9 cellular contexts compared by ENCODE assay signal in genomic region chr1:174005032-174005431, GRCh38. TPM values are rescaled to one million over a fixed set of nuclear protein-coding genes. Genes with fewer than 3 reads are reported as not detected.
DNase-seq lines count a peak whose midpoint lies in the region; ATAC-seq and TF ChIP-seq lines count a peak whose summit lies in the region.
"Had no signal": no experiment of that assay in that cellular context is flagged by ENCODE, and none has a peak within 500 bp of the region (broad histone marks: within the 10 kb centered on the region; RNA-seq: fewer than 3 reads in every experiment).

No MANE protein-coding gene starts in this region.

- dilution Hi-C loops in mammary epithelial cell (cut with HindIII; ENCODE audit: low sequenced_read_pairs): no loop called here

- no peak overlapping the region for H3K9ac ChIP-seq in mammary epithelial cell (ENCODE audit: insufficient read depth, low read length)
- H3K9ac ChIP-seq in SK-N-SH: no peak overlapping the region

- no peak overlapping the region for H2AFZ ChIP-seq in mammary epithelial cell (ENCODE audit: low read depth, low read length)
- H2AFZ ChIP-seq in SK-N-SH (ENCODE audit: low read depth): no peak overlapping the region

- intact Hi-C loops in mammary epithelial cell (cut with micrococcal nuclease): no loop called here
- intact Hi-C loops in MCF 10A (cut with micrococcal nuclease): no loop called here
- intact Hi-C loops in aorta (cut with DNase I): loop anchor here (10.0 kb wide), 2 partner anchors 70 to 210 kb away; no protein-coding TSS in a partner anchor
- intact Hi-C loops in vagina (cut with DNase I): loop anchor here (5.0 kb wide), 1 partner anchor 1077 kb away; no protein-coding TSS in a partner anchor

- no peaks in the 10 kb centered on the region for H3K9me2 ChIP-seq in SK-N-SH

- BruUV-seq in mammary epithelial cell (replicated peaks; lab: Mats Ljungman, UMichigan) (no TSS peak), MCF 10A (replicated peaks; lab: Mats Ljungman, UMichigan) (no TSS peak)

- H3K79me2 ChIP-seq in mammary epithelial cell (ENCODE audit: insufficient read depth, low read length) (peaks cover 91% of the 10 kb centered on the region), SK-N-SH (ENCODE audit: insufficient read depth) (peaks cover 97% of the 10 kb centered on the region)

- POLR2A ChIA-PET in MCF 10A (lab: Yijun Ruan, JAX) (interaction anchor here (0.6 to 1.7 kb wide), 7 partner anchors 9 to 213 kb away, joined by 3 to 6 read pairs (median 3); partner anchors contain the start of gene ZBTB37), SK-N-SH (lab: Yijun Ruan, JAX) (interaction anchor here (1.0 to 1.4 kb wide), 2 partner anchors 18 to 137 kb away, joined by 3 to 6 read pairs; partner anchors contain the start of genes RC3H1 and ZBTB37)

- peaks cover 22% of the 10 kb centered on the region for H3F3A ChIP-seq in SK-N-SH (replicated peaks; ENCODE audit: insufficient read depth)

- H4K20me1 ChIP-seq in mammary epithelial cell (ENCODE audit: insufficient read depth, low read length) (peaks cover 2% of the 10 kb centered on the region), SK-N-SH (ENCODE audit: insufficient read depth) (peaks cover 73% of the 10 kb centered on the region)

- ATAC-seq in HG03064 (IDR thresholded peaks at IDR 0.05; ENCODE audit: low read depth, unreplicated experiment) (peak; percentile 92), aorta (ENCODE audit: low FRiP score) (peak; percentile 33), omental fat pad (ENCODE audit: low FRiP score) (no peak)

- no peak for TF ChIP-seq CTCF in mammary epithelial cell (conservative IDR thresholded peaks at IDR 0.05 in 1 of 2, IDR thresholded peaks at IDR 0.05 in 1 of 2; ENCODE audit: extremely low read depth in 1 of 2, insufficient read depth in 1 of 2, low read depth in 1 of 2, low read length in 2 of 2)
- no peak for TF ChIP-seq CTCF in MCF 10A (IDR thresholded peaks at IDR 0.05; ENCODE audit: unreplicated experiment)
- no peak for TF ChIP-seq CTCF in SK-N-SH (IDR thresholded peaks at IDR 0.05)
- TF ChIP-seq CTCF in vagina (IDR thresholded peaks at IDR 0.05): no peak
- no peak for TF ChIP-seq CTCF in omental fat pad (IDR thresholded peaks at IDR 0.05)

- H3K27me3 ChIP-seq in mammary epithelial cell (ENCODE audit: insufficient read depth, low read length): no peaks in the 10 kb centered on the region
- no peaks in the 10 kb centered on the region for H3K27me3 ChIP-seq in SK-N-SH (ENCODE audit: insufficient read depth)
- no peaks in the 10 kb centered on the region for H3K27me3 ChIP-seq in aorta (ENCODE audit: control insufficient read depth in 1 of 2, insufficient read depth in 2 of 2, low read length in 1 of 2)
- H3K27me3 ChIP-seq in vagina: no peaks in the 10 kb centered on the region
- H3K27me3 ChIP-seq: tibial nerve had no signal

- H3K4me2 ChIP-seq in mammary epithelial cell (ENCODE audit: insufficient read depth, low read depth, low read length): no peak overlapping the region
- H3K4me2 ChIP-seq in SK-N-SH: no peak overlapping the region

- no peaks in the 10 kb centered on the region for H3K9me3 Mint-ChIP-seq in MCF 10A (ENCODE audit: unreplicated experiment)

- H3K27ac Mint-ChIP-seq in MCF 10A (ENCODE audit: low read depth, unreplicated experiment): no peak overlapping the region

- H3K4me3 Mint-ChIP-seq in MCF 10A (ENCODE audit: unreplicated experiment): no peak overlapping the region

- H3K27ac ChIP-seq in mammary epithelial cell (ENCODE audit: insufficient read depth, low read depth, low read length) (no peak overlapping the region), SK-N-SH (ENCODE audit: low read depth in 2 of 2, low read length in 1 of 2) (peak overlapping the region in 1 of 2 experiments; percentile 35; a peak in 2 of 4 replicates), aorta (ENCODE audit: low read depth in 1 of 2, low read length in 2 of 2) (no peak overlapping the region), vagina (no peak overlapping the region)

- TF ChIP-seq RAD21 in SK-N-SH (IDR thresholded peaks at IDR 0.05; ENCODE audit: low read length): no peak

- H3K4me1 Mint-ChIP-seq in MCF 10A (ENCODE audit: insufficient read depth, unreplicated experiment): peaks cover 22% of the 10 kb centered on the region

- no peaks in the 10 kb centered on the region for H3K9me3 ChIP-seq in mammary epithelial cell (replicated peaks; ENCODE audit: insufficient read depth, low read length)
- no peaks in the 10 kb centered on the region for H3K9me3 ChIP-seq in SK-N-SH
- no peaks in the 10 kb centered on the region for H3K9me3 ChIP-seq in aorta (ENCODE audit: control insufficient read depth, low read length)
- H3K9me3 ChIP-seq in vagina: no peaks in the 10 kb centered on the region
- H3K9me3 ChIP-seq: tibial nerve had no signal

- no peak for TF ChIP-seq EP300 in SK-N-SH (IDR thresholded peaks at IDR 0.05; ENCODE audit: borderline replicate concordance in 1 of 2, low read depth in 1 of 2, low read length in 1 of 2)

- WGBS in mammary epithelial cell (ENCODE audit: low coverage, missing lambda C conversion rate): 40% methylated on average over 2 of the region's 2 CpGs
- WGBS in SK-N-SH (ENCODE audit: low lambda C conversion rate): 37% methylated on average over 2 of the region's 2 CpGs
- 4 to 6% methylated on average over 2 of the region's 2 CpGs for WGBS in aorta, 2 donors

- peak; percentile 18 for DNase-seq in mammary epithelial cell
- DNase-seq in MCF 10A (ENCODE audit: unreplicated experiment): no peak
- DNase-seq in SK-N-SH: peak; percentile 47
- no peak for DNase-seq in aorta
- DNase-seq in vagina (ENCODE audit: extremely low spot score in 2 of 2): no peak
- no peak for DNase-seq in NCI-H2029 treated with DMSO at 0.1 percent for 48 hours (lab: John Stamatoyannopoulos, UW)
- DNase-seq in omental fat pad (ENCODE audit: low spot score): no peak

- H3K4me1 ChIP-seq in mammary epithelial cell (ENCODE audit: insufficient read depth, low read length) (peaks cover 9% of the 10 kb centered on the region), SK-N-SH (ENCODE audit: control insufficient read depth in 1 of 2, insufficient read depth in 2 of 2, low read depth in 1 of 2, low read length in 1 of 2) (peaks cover 6 to 19% of the 10 kb centered on the region in 2 experiments; a peak in 3 of 4 replicates), aorta (ENCODE audit: control insufficient read depth in 1 of 2, insufficient read depth in 2 of 2, low read length in 2 of 2) (peaks cover 0 to 1% of the 10 kb centered on the region in 2 donors), vagina (peaks cover 83% of the 10 kb centered on the region)

- H3K36me3 Mint-ChIP-seq in MCF 10A (ENCODE audit: insufficient read depth, unreplicated experiment): peaks cover under 1% of the 10 kb centered on the region

- CTCF ChIA-PET in mammary epithelial cell (lab: Charles Lee; ENCODE audit: low non-redundant PET) (no interaction called here), MCF 10A (lab: Yijun Ruan, JAX) (interaction anchor here (0.5 to 1.3 kb wide), 11 partner anchors 10 to 1306 kb away, joined by 3 to 6 read pairs (median 3); no protein-coding TSS in a partner anchor), SK-N-SH (lab: Yijun Ruan, JAX) (interaction anchor here (1.0 kb wide), 1 partner anchor 9 kb away, joined by 3 read pairs; no protein-coding TSS in a partner anchor)

- H3K4me3 ChIP-seq in mammary epithelial cell (replicated peaks in 1 of 3; ENCODE audit: insufficient read depth in 1 of 3, low read depth in 2 of 3, low read length in 3 of 3) (no peak overlapping the region), SK-N-SH (ENCODE audit: low read depth in 2 of 2, low read length in 1 of 2) (no peak overlapping the region), aorta (ENCODE audit: low read length in 2 of 2) (no peak overlapping the region), vagina (no peak overlapping the region)
- H3K4me3 ChIP-seq: tibial nerve had no signal

- in situ Hi-C loops in mammary epithelial cell (cut with MboI; ENCODE audit: low sequenced_read_pairs in 2 of 2): no loop called here

- H3K27me3 Mint-ChIP-seq in MCF 10A (ENCODE audit: insufficient read depth, unreplicated experiment): no peaks in the 10 kb centered on the region

- peaks cover 2% of the 10 kb centered on the region for H3K36me3 ChIP-seq in mammary epithelial cell (ENCODE audit: insufficient read depth, low read length)
- peaks cover 0 to 3% of the 10 kb centered on the region in 2 experiments for H3K36me3 ChIP-seq in SK-N-SH (replicated peaks in 1 of 2; ENCODE audit: control insufficient read depth in 1 of 2, insufficient read depth in 2 of 2, low read length in 1 of 2)
- peaks cover 0 to 2% of the 10 kb centered on the region in 2 donors for H3K36me3 ChIP-seq in aorta (ENCODE audit: control insufficient read depth in 1 of 2, insufficient read depth in 2 of 2, low read length in 1 of 2)
- no peaks in the 10 kb centered on the region for H3K36me3 ChIP-seq in vagina
- H3K36me3 ChIP-seq: tibial nerve had no signal

- TF ChIP-seq POLR2A in vagina (IDR thresholded peaks at IDR 0.05): no peak

TF ChIP-seq in SK-N-SH, 30 proteins besides CTCF, POLR2A, EP300 and RAD21 (continues in another document):
- TF ChIP-seq SIN3A (IDR thresholded peaks at IDR 0.05; ENCODE audit: borderline replicate concordance, low read depth, low read length) (no peak), MAX (IDR thresholded peaks at IDR 0.05; ENCODE audit: low read depth) (no peak), MEF2A (IDR thresholded peaks at IDR 0.05; ENCODE audit: borderline replicate concordance, low read depth) (no peak), TCF12 (IDR thresholded peaks at IDR 0.05) (no peak)

RNA-seq across cellular contexts. Expression of gene RC3H1, which starts 17.1 kb away (rescaled TPM):
- total RNA-seq in mammary epithelial cell: 10 to 100 TPM; 22.0 to 36.5 TPM
- 12.6 TPM for polyA plus RNA-seq in mammary epithelial cell
- polyA minus RNA-seq in mammary epithelial cell: 74.3 TPM
- 25.7 and 26.9 TPM in 2 replicates for total RNA-seq in MCF 10A (2022)
- polyA plus RNA-seq in SK-N-SH (2012; rRNA removed): 2.9 and 3.3 TPM in 2 replicates
- 2.3 TPM in 2 replicates for polyA plus RNA-seq in SK-N-SH (2012; cell fraction: cytosol; rRNA removed)
- 2.3 and 6.7 TPM in 2 replicates for polyA plus RNA-seq in SK-N-SH (2012; cell fraction: nucleus; rRNA removed)
- 10 to 100 TPM; 33.9 to 51.7 TPM for total RNA-seq in aorta
- polyA plus RNA-seq in aorta: 1 to 10 TPM; 4.5 to 5.4 TPM
- total RNA-seq in vagina: 25.3 TPM
- 10 to 100 TPM; 27.6 to 41.6 (median 40.2) TPM for total RNA-seq in omental fat pad

Comparison
In these comparisons a context has a peak if more than half of its experiments do, and no peak if none do; other contexts are left out.
1. DNase-seq: peak in mammary epithelial cell (single experiment) and SK-N-SH (single experiment); none in MCF 10A (single experiment), aorta (0 of 2), vagina (0 of 2), NCI-H2029 treated with DMSO at 0.1 percent for 48 hours (single experiment) and omental fat pad (single experiment).
2. intact Hi-C loops: an anchor here in aorta (10.0 kb wide) and vagina (5.0 kb wide); none called in mammary epithelial cell and MCF 10A.